In the genomic region with DNA sequence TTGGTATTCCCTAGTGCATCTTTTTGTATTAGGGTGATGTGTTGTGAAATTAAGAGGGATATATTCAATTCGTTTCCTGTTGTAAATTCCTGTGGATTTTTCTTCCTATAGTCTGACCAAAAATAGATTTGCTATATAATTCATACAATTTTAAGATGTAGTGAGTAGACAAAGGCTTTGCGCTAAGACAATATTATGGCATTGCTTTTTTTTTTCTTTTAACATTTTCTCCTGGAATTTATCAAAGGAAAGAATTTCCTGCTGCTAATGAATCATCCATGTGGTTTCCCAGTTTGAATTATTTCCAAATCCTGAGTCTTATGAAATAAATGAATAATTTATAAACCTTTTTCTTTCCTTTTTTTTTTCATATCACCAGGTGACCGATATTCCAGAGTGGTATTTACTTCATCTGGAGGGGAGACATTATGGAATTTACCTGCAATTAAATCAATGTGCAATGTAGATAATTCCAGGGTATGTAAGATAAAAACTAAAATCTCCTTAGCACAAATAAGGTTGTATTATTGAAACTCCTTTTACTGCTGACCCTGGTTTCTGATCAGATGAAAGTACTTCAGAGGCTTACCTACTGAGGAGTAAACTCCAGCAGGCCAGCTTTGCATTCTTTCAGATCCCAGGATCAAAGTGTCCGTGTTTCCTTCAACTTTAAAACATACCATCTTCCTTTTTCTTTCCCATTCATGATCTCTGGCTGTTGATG, we compare ENCODE assay signal across 13 cellular contexts.
DNase-seq lines count a peak whose midpoint lies in the region; ATAC-seq, FAIRE-seq and TF ChIP-seq lines count a peak whose summit lies in the region.
"Had no signal": no experiment of that assay in that cellular context is flagged by ENCODE, and none has a peak within 500 bp of the region (broad histone marks: within the 10 kb centered on the region; RNA-seq: fewer than 3 reads in every experiment).

No MANE protein-coding gene starts in this region.

- DNase-seq in left ventricle myocardium inferior (no peak), Right ventricle myocardium inferior (ENCODE audit: missing footprints) (no peak), adrenal gland (no peak), hepatic stellate cell (ENCODE audit: low spot score) (peak; percentile 28), urothelium cell line (ENCODE audit: low spot score) (peak; percentile 16), COR-L47 (lab: John Stamatoyannopoulos, UW) (no peak)
- DNase-seq in activated CD4-positive, alpha-beta memory T cell treated with anti-CD3 and anti-CD28 coated beads, Interleukin-2, amount 10 ng/mL, durations not matched to agents 7 days and 5 days = no peak
- DNase-seq: activated B cell treated with CpG ODN at 0.5 μM for 24 hours, naive B cell, NCI-H2081 had no signal

- H3K4me1 ChIP-seq in left ventricle myocardium inferior (peaks cover 37% of the 10 kb centered on the region), adrenal gland (replicated peaks in 1 of 2) (peaks cover 31 to 45% of the 10 kb centered on the region in 2 donors)

- CTCF ChIA-PET in activated CD4-positive, alpha-beta memory T cell treated with anti-CD3 and anti-CD28 coated beads, Interleukin-2, amount 10 ng/mL, durations not matched to agents 7 days and 5 days (lab: Charles Lee) = no interaction called here

- H3K27me3 ChIP-seq in left ventricle myocardium inferior (ENCODE audit: low read depth) (no peaks in the 10 kb centered on the region), adrenal gland (no peaks in the 10 kb centered on the region)
- H3K27me3 ChIP-seq: hepatocyte had no signal

- TF ChIP-seq CTCF in left ventricle myocardium inferior (IDR thresholded peaks at IDR 0.05; ENCODE audit: borderline replicate concordance) = no peak
- no peak for TF ChIP-seq CTCF in adrenal gland (IDR thresholded peaks at IDR 0.05)

- peak overlapping the region; percentile 64 for H3K27ac ChIP-seq in left ventricle myocardium inferior (replicated peaks)
- peak overlapping the region; percentile 35 to 59 (median 42) for H3K27ac ChIP-seq in adrenal gland
- H3K27ac ChIP-seq: hepatocyte had no signal

- no peak for ATAC-seq in Right ventricle myocardium inferior
- no peak for ATAC-seq in HG03571 (IDR thresholded peaks at IDR 0.05; ENCODE audit: unreplicated experiment)
- ATAC-seq: Panc1 had no signal

- H3K27me3 Mint-ChIP-seq in activated CD4-positive, alpha-beta memory T cell treated with anti-CD3 and anti-CD28 coated beads, Interleukin-2, amount 10 ng/mL, durations not matched to agents 7 days and 5 days = no peaks in the 10 kb centered on the region
- H3K27me3 Mint-ChIP-seq: activated B cell treated with CpG ODN at 0.5 μM for 24 hours, naive B cell had no signal

- intact Hi-C loops in left ventricle myocardium inferior (cut with micrococcal nuclease) = no loop called here
- intact Hi-C loops in Right ventricle myocardium inferior (cut with DNase I) = no loop called here
- intact Hi-C loops in adrenal gland (cut with DNase I) = loop anchor here in 1 of 2 donors (10.0 kb wide), 1 partner anchor 60 kb away; no protein-coding TSS in a partner anchor

- TF ChIP-seq POLR2A in adrenal gland (IDR thresholded peaks at IDR 0.05) = no peak

- H3K4me1 Mint-ChIP-seq in activated CD4-positive, alpha-beta memory T cell treated with anti-CD3 and anti-CD28 coated beads, Interleukin-2, amount 10 ng/mL, durations not matched to agents 7 days and 5 days = no peaks in the 10 kb centered on the region
- H3K4me1 Mint-ChIP-seq: activated B cell treated with CpG ODN at 0.5 μM for 24 hours, naive B cell had no signal

- H3K36me3 ChIP-seq in left ventricle myocardium inferior = peaks cover 30% of the 10 kb centered on the region
- H3K36me3 ChIP-seq in adrenal gland (replicated peaks in 1 of 2) = no peaks in the 10 kb centered on the region

- FAIRE-seq in urothelium cell line (lab: Jason Lieb, UNC) = no peak

- POLR2A ChIA-PET in activated CD4-positive, alpha-beta memory T cell treated with anti-CD3 and anti-CD28 coated beads, Interleukin-2, amount 10 ng/mL, durations not matched to agents 7 days and 5 days (lab: Charles Lee) = no interaction called here

- no peak overlapping the region for H3K4me3 ChIP-seq in left ventricle myocardium inferior
- peak overlapping the region in 1 of 4 donors; percentile 1 for H3K4me3 ChIP-seq in adrenal gland
- H3K4me3 ChIP-seq: hepatocyte had no signal

- no peak overlapping the region for H3K27ac Mint-ChIP-seq in activated CD4-positive, alpha-beta memory T cell treated with anti-CD3 and anti-CD28 coated beads, Interleukin-2, amount 10 ng/mL, durations not matched to agents 7 days and 5 days
- H3K27ac Mint-ChIP-seq: activated B cell treated with CpG ODN at 0.5 μM for 24 hours had no signal

- no peaks in the 10 kb centered on the region for H3K36me3 Mint-ChIP-seq in activated CD4-positive, alpha-beta memory T cell treated with anti-CD3 and anti-CD28 coated beads, Interleukin-2, amount 10 ng/mL, durations not matched to agents 7 days and 5 days (ENCODE audit: low read depth)

- WGBS in adrenal gland, 4 donors = 32 to 46% (median 38%) methylated on average over 4 of the region's 4 CpGs

- no peaks in the 10 kb centered on the region for H3K9me3 ChIP-seq in left ventricle myocardium inferior (replicated peaks)
- no peaks in the 10 kb centered on the region for H3K9me3 ChIP-seq in adrenal gland (replicated peaks in 1 of 3)

- H3K9me3 Mint-ChIP-seq in activated CD4-positive, alpha-beta memory T cell treated with anti-CD3 and anti-CD28 coated beads, Interleukin-2, amount 10 ng/mL, durations not matched to agents 7 days and 5 days = no peaks in the 10 kb centered on the region
- H3K9me3 Mint-ChIP-seq: activated B cell treated with CpG ODN at 0.5 μM for 24 hours, naive B cell had no signal

- H3K4me3 Mint-ChIP-seq in activated CD4-positive, alpha-beta memory T cell treated with anti-CD3 and anti-CD28 coated beads, Interleukin-2, amount 10 ng/mL, durations not matched to agents 7 days and 5 days = no peak overlapping the region
- H3K4me3 Mint-ChIP-seq: activated B cell treated with CpG ODN at 0.5 μM for 24 hours, naive B cell had no signal

Comparison
In these comparisons a context has a peak if more than half of its experiments do, and no peak if none do; other contexts are left out.
1. DNase-seq: peak in hepatic stellate cell (single experiment) and urothelium cell line (single experiment); none in left ventricle myocardium inferior (single experiment), Right ventricle myocardium inferior (single experiment), adrenal gland (0 of 7), COR-L47 (single experiment) and activated CD4-positive, alpha-beta memory T cell treated with anti-CD3 and anti-CD28 coated beads, Interleukin-2, amount 10 ng/mL, durations not matched to agents 7 days and 5 days (single experiment).